Comparison of ENCODE assay signal across 1 cellular context in genomic region chr11:97290444-97291041, GRCh38.
TF ChIP-seq lines count a peak whose summit lies in the region.

No MANE protein-coding gene starts in this region.

TF ChIP-seq in Ishikawa, 13 proteins besides CTCF, POLR2A, EP300 and RAD21 (continued from another document):
- TF ChIP-seq REST (IDR thresholded peaks at IDR 0.05; ENCODE audit: low read depth) (no peak), ZBTB7A (IDR thresholded peaks at IDR 0.05; ENCODE audit: low read depth) (no peak), NFIC (IDR thresholded peaks at IDR 0.05) (no peak; the same call in 1 of the 2 replicates), TAF1 (IDR thresholded peaks at IDR 0.05; ENCODE audit: low read depth) (no peak), USF1 (IDR thresholded peaks at IDR 0.05) (no peak), YY1 (IDR thresholded peaks at IDR 0.05; ENCODE audit: low read depth) (no peak), CREB1 (IDR thresholded peaks at IDR 0.05; ENCODE audit: low read depth) (no peak), EGR1 (IDR thresholded peaks at IDR 0.05) (no peak)
